Comparison of ENCODE assay signal across 8 cellular contexts in genomic region chr6:165729307-165729936, GRCh38.
DNase-seq lines count a peak whose midpoint lies in the region; ATAC-seq and TF ChIP-seq lines count a peak whose summit lies in the region.

No MANE protein-coding gene starts in this region.

- no peak overlapping the region for H2AFZ ChIP-seq in Karpas-422 (ENCODE audit: low read length)

- H3K4me2 ChIP-seq in Karpas-422 (ENCODE audit: low read depth, low read length, poor library complexity, severe bottlenecking) = no peak overlapping the region

- H3K27me3 ChIP-seq in Karpas-422 (ENCODE audit: low read length) = no peaks in the 10 kb centered on the region
- no peaks in the 10 kb centered on the region for H3K27me3 ChIP-seq in ascending aorta
- no peaks in the 10 kb centered on the region for H3K27me3 ChIP-seq in liver (ENCODE audit: control insufficient read depth in 4 of 4, insufficient read depth in 4 of 4, low read length in 3 of 4)
- no peaks in the 10 kb centered on the region for H3K27me3 ChIP-seq in upper lobe of left lung

- no peaks in the 10 kb centered on the region for H3K79me2 ChIP-seq in Karpas-422 (ENCODE audit: low read length)

- no peak for TF ChIP-seq POLR2A in upper lobe of left lung (IDR thresholded peaks at IDR 0.05)

- 0% methylated on average over 1 of the region's 1 CpG for WGBS in liver
- 5% methylated on average over 1 of the region's 1 CpG for WGBS in upper lobe of left lung, 2 donors

- H3K9me3 ChIP-seq in Karpas-422 (ENCODE audit: low read length) (no peaks in the 10 kb centered on the region), ascending aorta (no peaks in the 10 kb centered on the region), liver (ENCODE audit: control insufficient read depth in 4 of 4, low read length in 3 of 4) (no peaks in the 10 kb centered on the region), upper lobe of left lung (no peaks in the 10 kb centered on the region)

- H3K36me3 ChIP-seq in Karpas-422 (ENCODE audit: insufficient read depth, low read length) (no peaks in the 10 kb centered on the region), ascending aorta (no peaks in the 10 kb centered on the region), liver (ENCODE audit: control insufficient read depth in 4 of 4, insufficient read depth in 3 of 4, low read depth in 1 of 4, low read length in 3 of 4) (no peaks in the 10 kb centered on the region), upper lobe of left lung (no peaks in the 10 kb centered on the region)

- DNase-seq in Karpas-422 = peak; percentile 70
- no peak for DNase-seq in ascending aorta (ENCODE audit: low spot score in 2 of 2)
- no peak for DNase-seq in upper lobe of left lung
- DNase-seq in NCI-H446 treated with DMSO at 0.1 percent for 48 hours (lab: John Stamatoyannopoulos, UW) = no peak

- no peaks in the 10 kb centered on the region for H3K9me2 ChIP-seq in Karpas-422 (replicated peaks; ENCODE audit: insufficient read depth, low read length)

- H3K27ac ChIP-seq in C4-2B (no peak overlapping the region), Karpas-422 (ENCODE audit: low read length) (no peak overlapping the region), ascending aorta (no peak overlapping the region), liver (ENCODE audit: low read depth in 1 of 2, low read length in 2 of 2) (no peak overlapping the region), upper lobe of left lung (no peak overlapping the region)

- intact Hi-C loops in ascending aorta (cut with DNase I) = no loop called here

- TF ChIP-seq RAD21 in liver (IDR thresholded peaks at IDR 0.05) = peak; percentile 85 to 90

- peaks cover 6% of the 10 kb centered on the region for H3K4me1 ChIP-seq in Karpas-422 (ENCODE audit: low read length)
- H3K4me1 ChIP-seq in ascending aorta = no peaks in the 10 kb centered on the region
- no peaks in the 10 kb centered on the region for H3K4me1 ChIP-seq in liver (ENCODE audit: control insufficient read depth in 4 of 4, insufficient read depth in 4 of 4, low read length in 3 of 4)
- peaks cover 0 to 4% (median 0%) of the 10 kb centered on the region in 4 donors for H3K4me1 ChIP-seq in upper lobe of left lung

- TF ChIP-seq CTCF in C4-2B (conservative IDR thresholded peaks at IDR 0.05) (peak; percentile 87), ascending aorta (IDR thresholded peaks at IDR 0.05) (peak; percentile 29 to 61 (median 46)), liver (IDR thresholded peaks at IDR 0.05; ENCODE audit: low read depth, low read length, missing input control) (peak; percentile 80), upper lobe of left lung (IDR thresholded peaks at IDR 0.05) (peak in 5 of 6 experiments; percentile 56 to 73 (median 64))

- no peak for TF ChIP-seq EP300 in upper lobe of left lung (IDR thresholded peaks at IDR 0.05)

- ATAC-seq in GM18517 (IDR thresholded peaks at IDR 0.05; ENCODE audit: unreplicated experiment) (peak; percentile 59), upper lobe of left lung (ENCODE audit: low FRiP score in 2 of 2) (peak in 1 of 2 donors; percentile 64), HG03571 (IDR thresholded peaks at IDR 0.05; ENCODE audit: unreplicated experiment) (no peak)

- H3K4me3 ChIP-seq in Karpas-422 (ENCODE audit: low read length) = no peak overlapping the region
- H3K4me3 ChIP-seq in ascending aorta = no peak overlapping the region
- H3K4me3 ChIP-seq in liver (ENCODE audit: low read depth in 1 of 3, low read length in 3 of 3) = no peak overlapping the region
- H3K4me3 ChIP-seq in upper lobe of left lung = no peak overlapping the region

- no peaks in the 10 kb centered on the region for H4K20me1 ChIP-seq in Karpas-422 (ENCODE audit: insufficient read depth, low read depth, low read length)

- H3K9ac ChIP-seq in Karpas-422 (ENCODE audit: low read length) = no peak overlapping the region
- no peak overlapping the region for H3K9ac ChIP-seq in liver (ENCODE audit: low read depth in 1 of 2, low read length in 2 of 2)

TF ChIP-seq in liver, 16 proteins besides CTCF, POLR2A, EP300 and RAD21:
- no peak for TF ChIP-seq RXRA (IDR thresholded peaks at IDR 0.05)
- TF ChIP-seq TAF1 (conservative IDR thresholded peaks at IDR 0.05) = no peak
- no peak for TF ChIP-seq SP1 (IDR thresholded peaks at IDR 0.05)
- no peak for TF ChIP-seq EGR1 (IDR thresholded peaks at IDR 0.05; ENCODE audit: low read depth in 2 of 2)
- no peak for TF ChIP-seq FOXA1 (IDR thresholded peaks at IDR 0.05)
- TF ChIP-seq JUND (IDR thresholded peaks at IDR 0.05) = no peak
- TF ChIP-seq NR2F2 (IDR thresholded peaks at IDR 0.05) = no peak
- TF ChIP-seq FOXA2 (IDR thresholded peaks at IDR 0.05) = no peak
- no peak for TF ChIP-seq YY1 (IDR thresholded peaks at IDR 0.05)
- no peak for TF ChIP-seq GABPA (IDR thresholded peaks at IDR 0.05 in 1 of 2, conservative IDR thresholded peaks at IDR 0.05 in 1 of 2)
- TF ChIP-seq MAX (IDR thresholded peaks at IDR 0.05) = no peak
- TF ChIP-seq REST (IDR thresholded peaks at IDR 0.05) = no peak
